Comparison of ENCODE assay signal across 8 cellular contexts in the genomic region with DNA sequence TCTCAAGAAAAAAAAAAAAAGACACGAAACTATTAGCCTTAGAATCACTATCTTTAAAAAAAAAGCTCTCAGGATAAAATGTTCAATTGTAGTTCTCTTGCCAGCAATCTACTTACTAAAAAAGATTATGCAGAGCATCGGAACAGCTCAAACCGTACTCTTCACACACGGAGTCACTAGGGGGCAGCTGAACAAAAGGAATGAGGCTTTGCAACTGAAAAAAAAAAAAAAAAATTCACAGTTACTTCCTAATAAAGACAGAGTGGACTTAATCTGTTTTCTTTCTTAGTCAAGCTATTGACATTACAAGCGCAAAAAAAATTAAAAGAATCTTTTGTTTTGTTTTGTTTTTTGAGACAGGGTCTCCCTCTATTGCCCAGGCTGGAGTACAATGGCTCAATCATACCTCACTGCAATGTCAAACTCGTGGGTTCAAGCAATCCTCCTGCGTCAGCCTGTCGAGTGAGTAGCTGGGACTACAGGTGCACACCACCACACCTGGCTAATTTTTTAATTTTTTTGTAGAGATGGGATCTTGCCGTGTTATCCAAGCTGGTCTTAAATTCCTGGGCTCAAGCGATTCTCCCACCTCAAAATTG.
DNase-seq lines count a peak whose midpoint lies in the region; ATAC-seq, FAIRE-seq and TF ChIP-seq lines count a peak whose summit lies in the region.

No MANE protein-coding gene starts in this region.

- no peak overlapping the region for H3K27ac Mint-ChIP-seq in effector memory CD8-positive, alpha-beta T cell
- no peak overlapping the region for H3K27ac Mint-ChIP-seq in memory B cell

- CTCF ChIA-PET in AG04449 (lab: Yijun Ruan, JAX) = interaction anchor here (0.6 to 3.4 kb wide), 33 partner anchors 8 to 439 kb away, joined by 3 to 19 read pairs (median 4); a partner anchor contains a TSS

- ATAC-seq in effector memory CD8-positive, alpha-beta T cell (replicated peaks) = peak; percentile 68
- ATAC-seq in memory B cell (ENCODE audit: low read depth) (peak; percentile 77), HG03457 (IDR thresholded peaks at IDR 0.05; ENCODE audit: unreplicated experiment) (no peak)

- no peaks in the 10 kb centered on the region for H3K9me3 Mint-ChIP-seq in effector memory CD8-positive, alpha-beta T cell
- H3K9me3 Mint-ChIP-seq in memory B cell = no peaks in the 10 kb centered on the region

- TF ChIP-seq CTCF in AG04449 (IDR thresholded peaks at IDR 0.05; ENCODE audit: insufficient read depth, low read length, missing control alignments) (peak; percentile 62), GM10266 (IDR thresholded peaks at IDR 0.05; ENCODE audit: control insufficient read depth, insufficient read depth, low read depth, missing control alignments) (peak; percentile 56)

- no peaks in the 10 kb centered on the region for H3K27me3 Mint-ChIP-seq in effector memory CD8-positive, alpha-beta T cell
- H3K27me3 Mint-ChIP-seq in memory B cell = no peaks in the 10 kb centered on the region

- POLR2A ChIA-PET in AG04449 (lab: Yijun Ruan, JAX) = interaction anchor here (0.6 to 0.7 kb wide), 3 partner anchors 14 to 175 kb away, joined by 3 read pairs; no protein-coding TSS in a partner anchor

- DNase-seq in AG04449 (ENCODE audit: low read depth, low spot score) (no peak), GM10266 (ENCODE audit: extremely low spot score) (peak; percentile 31), NCI-H2107 (lab: John Stamatoyannopoulos, UW) (peak; percentile 33), UCSD-AML1 (lab: John Stamatoyannopoulos, UW; ENCODE audit: unreplicated experiment) (peak; percentile 13), memory B cell (ENCODE audit: low spot score in 2 of 2) (peak in 1 of 2 donors; percentile 48), urothelium cell line (ENCODE audit: low spot score) (peak; percentile 73)
- peak; percentile 38 to 53 (median 51) for DNase-seq in effector memory CD8-positive, alpha-beta T cell

- H3K4me3 ChIP-seq in AG04449 (ENCODE audit: low read depth, low read length) = no peak overlapping the region

- no peaks in the 10 kb centered on the region for H3K4me1 Mint-ChIP-seq in effector memory CD8-positive, alpha-beta T cell (ENCODE audit: low read depth in 2 of 2)
- H3K4me1 Mint-ChIP-seq in memory B cell = no peaks in the 10 kb centered on the region

- H3K4me3 Mint-ChIP-seq in effector memory CD8-positive, alpha-beta T cell = no peak overlapping the region
- no peak overlapping the region for H3K4me3 Mint-ChIP-seq in memory B cell

- no peak for FAIRE-seq in urothelium cell line (lab: Jason Lieb, UNC)

- H3K36me3 Mint-ChIP-seq in effector memory CD8-positive, alpha-beta T cell (ENCODE audit: insufficient read depth) = peaks cover 86% of the 10 kb centered on the region
- H3K36me3 Mint-ChIP-seq in memory B cell = peaks cover 11% of the 10 kb centered on the region
